24 cellular contexts compared by ENCODE assay signal in the genomic region with DNA sequence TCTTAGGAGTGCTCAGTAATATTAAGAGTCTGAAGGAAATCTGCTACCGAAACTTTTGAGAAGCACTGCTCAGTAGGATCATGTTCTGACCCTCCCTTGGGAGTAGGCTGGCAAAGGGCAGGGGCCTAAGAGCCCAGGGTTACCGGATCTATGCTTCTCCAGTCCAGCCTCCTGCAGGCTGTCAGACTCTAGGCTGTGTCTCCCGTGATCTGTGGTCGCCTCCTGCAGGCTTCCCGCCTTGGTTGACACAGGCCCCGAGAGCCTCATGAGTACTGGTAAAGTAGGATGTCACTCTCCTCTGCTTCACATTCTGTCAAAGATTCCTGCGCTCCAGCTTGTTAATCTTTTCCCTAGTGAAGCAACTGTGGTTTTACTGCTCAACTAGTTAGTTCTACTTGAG.
DNase-seq lines count a peak whose midpoint lies in the region; ATAC-seq and TF ChIP-seq lines count a peak whose summit lies in the region.
"Had no signal": no experiment of that assay in that cellular context is flagged by ENCODE, and none has a peak within 500 bp of the region (broad histone marks: within the 10 kb centered on the region; RNA-seq: fewer than 3 reads in every experiment).

No MANE protein-coding gene starts in this region.

- H3K4me3 ChIP-seq in NT2/D1 (ENCODE audit: insufficient read length, low read depth) (no peak overlapping the region), neural progenitor cell (no peak overlapping the region), mucosa of descending colon (no peak overlapping the region)
- H3K4me3 ChIP-seq: BLaER1, HAP-1, MG63, PC-9, SJSA1 had no signal

- H4K20me1 ChIP-seq in neural progenitor cell (ENCODE audit: low read depth): no peaks in the 10 kb centered on the region
- H4K20me1 ChIP-seq: BLaER1 had no signal

- H3K9me3 Mint-ChIP-seq in neural progenitor cell: peaks cover 2% of the 10 kb centered on the region
- peaks cover 9 to 15% of the 10 kb centered on the region in 2 donors for H3K9me3 Mint-ChIP-seq in effector memory CD8-positive, alpha-beta T cell

- peaks cover 3% of the 10 kb centered on the region for H3K27me3 Mint-ChIP-seq in neural progenitor cell (ENCODE audit: insufficient read depth, low read depth)
- no peaks in the 10 kb centered on the region for H3K27me3 Mint-ChIP-seq in effector memory CD8-positive, alpha-beta T cell
- H3K27me3 Mint-ChIP-seq: CD4-positive, CD25-positive, alpha-beta regulatory T cell had no signal

- ATAC-seq in mucosa of descending colon: no peak
- no peak for ATAC-seq in effector memory CD8-positive, alpha-beta T cell (replicated peaks)

- no peak overlapping the region for H3K4me3 Mint-ChIP-seq in neural progenitor cell
- no peak overlapping the region for H3K4me3 Mint-ChIP-seq in effector memory CD8-positive, alpha-beta T cell
- H3K4me3 Mint-ChIP-seq: CD4-positive, CD25-positive, alpha-beta regulatory T cell had no signal

- intact Hi-C loops in mucosa of descending colon (cut with DNase I, micrococcal nuclease): no loop called here

- H3K27ac Mint-ChIP-seq in neural progenitor cell: no peak overlapping the region
- no peak overlapping the region for H3K27ac Mint-ChIP-seq in effector memory CD8-positive, alpha-beta T cell
- H3K27ac Mint-ChIP-seq: CD4-positive, CD25-positive, alpha-beta regulatory T cell had no signal

- H3F3A ChIP-seq in neural progenitor cell (ENCODE audit: low read depth): no peaks in the 10 kb centered on the region

- no peak overlapping the region for H3K4me2 ChIP-seq in neural progenitor cell
- H3K4me2 ChIP-seq: BLaER1, PC-9 had no signal

- H3K36me3 Mint-ChIP-seq in neural progenitor cell: no peaks in the 10 kb centered on the region
- H3K36me3 Mint-ChIP-seq in effector memory CD8-positive, alpha-beta T cell (ENCODE audit: insufficient read depth): no peaks in the 10 kb centered on the region
- H3K36me3 Mint-ChIP-seq: CD4-positive, CD25-positive, alpha-beta regulatory T cell had no signal

- H2AFZ ChIP-seq in neural progenitor cell (replicated peaks): no peak overlapping the region
- H2AFZ ChIP-seq: PC-9 had no signal

- H3K4me1 Mint-ChIP-seq in neural progenitor cell: no peaks in the 10 kb centered on the region
- no peaks in the 10 kb centered on the region for H3K4me1 Mint-ChIP-seq in effector memory CD8-positive, alpha-beta T cell (ENCODE audit: low read depth in 2 of 2)
- H3K4me1 Mint-ChIP-seq: CD4-positive, CD25-positive, alpha-beta regulatory T cell had no signal

- H3K27ac ChIP-seq in neural progenitor cell: no peak overlapping the region
- H3K27ac ChIP-seq: BLaER1, PC-9, SJSA1 had no signal

- peak; percentile 3 for DNase-seq in NCI-H82 (lab: John Stamatoyannopoulos, UW)
- no peak for DNase-seq in NCI-H82 treated with DMSO at 0.1 percent for 48 hours (lab: John Stamatoyannopoulos, UW; ENCODE audit: unreplicated experiment)
- peak; percentile 35 for DNase-seq in NT2/D1 (ENCODE audit: low read depth, low spot score)
- DNase-seq in iPS DF 19.7 (ENCODE audit: low read depth, low spot score): peak; percentile 23
- DNase-seq in neural progenitor cell (ENCODE audit: low spot score): peak; percentile 9
- no peak for DNase-seq in mucosa of descending colon
- no peak for DNase-seq in effector memory CD8-positive, alpha-beta T cell
- DNase-seq in HCEC 1CT: no peak
- DNase-seq: 8988T; CD4-positive, CD25-positive, alpha-beta regulatory T cell; COR-L47; DMS79; KG1; MG63; NCI-H1417; NCI-H1694; NCI-H2029 treated with DMSO at 0.1 percent for 48 hours; NCI-H226; NCI-H510A; PC-9; Right ventricle myocardium superior had no signal

- TF ChIP-seq CTCF in neural progenitor cell (IDR thresholded peaks at IDR 0.05) (no peak), mucosa of descending colon (IDR thresholded peaks at IDR 0.05) (no peak)

- H3K36me3 ChIP-seq in NT2/D1 (ENCODE audit: insufficient read depth, insufficient read length, low read length) (no peaks in the 10 kb centered on the region), neural progenitor cell (no peaks in the 10 kb centered on the region), mucosa of descending colon (ENCODE audit: low read depth) (no peaks in the 10 kb centered on the region)
- H3K36me3 ChIP-seq: BLaER1, HAP-1, MG63, SJSA1 had no signal

- peaks cover 2% of the 10 kb centered on the region for H3K4me1 ChIP-seq in NT2/D1 (ENCODE audit: insufficient read depth, insufficient read length)
- no peaks in the 10 kb centered on the region for H3K4me1 ChIP-seq in neural progenitor cell
- H3K4me1 ChIP-seq in mucosa of descending colon (ENCODE audit: low read depth): no peaks in the 10 kb centered on the region
- H3K4me1 ChIP-seq: BLaER1, HAP-1, SJSA1 had no signal

- H3K9me3 ChIP-seq in NT2/D1 (ENCODE audit: insufficient read depth, low read length) (peaks cover 7% of the 10 kb centered on the region; the same call in 1 of the 2 replicates), neural progenitor cell (ENCODE audit: low read depth) (no peaks in the 10 kb centered on the region), mucosa of descending colon (no peaks in the 10 kb centered on the region)
- H3K9me3 ChIP-seq: HAP-1, MG63, SJSA1 had no signal

- H3K27me3 ChIP-seq in NT2/D1 (ENCODE audit: insufficient read depth, insufficient read length) (no peaks in the 10 kb centered on the region), neural progenitor cell (no peaks in the 10 kb centered on the region)
- H3K27me3 ChIP-seq: BLaER1, MG63, SJSA1 had no signal

- H3K9ac ChIP-seq in NT2/D1 (ENCODE audit: insufficient read length, low read depth) (no peak overlapping the region), neural progenitor cell (no peak overlapping the region)
- H3K9ac ChIP-seq: BLaER1 had no signal

- no peaks in the 10 kb centered on the region for H3K79me2 ChIP-seq in neural progenitor cell (ENCODE audit: low read depth)

Comparison
In these comparisons a context has a peak if more than half of its experiments do, and no peak if none do; other contexts are left out.
1. DNase-seq: peak in NCI-H82 (single experiment), NT2/D1 (single experiment), iPS DF 19.7 (single experiment) and neural progenitor cell (single experiment); none in NCI-H82 treated with DMSO at 0.1 percent for 48 hours (single experiment), mucosa of descending colon (0 of 3), effector memory CD8-positive, alpha-beta T cell (0 of 3) and HCEC 1CT (single experiment).